In genomic region chr1:44970317-44970716, GRCh38 we compare ENCODE assay signal across 19 cellular contexts. TPM values are rescaled to one million over a fixed set of nuclear protein-coding genes. Genes with fewer than 3 reads are reported as not detected.
A peak's percentile ranks its signal among the peaks of the same experiment; 100 is the strongest.
DNase-seq lines count a peak whose midpoint lies in the region; ATAC-seq and TF ChIP-seq lines count a peak whose summit lies in the region.
"Had no signal": no experiment of that assay in that cellular context is flagged by ENCODE, and none has a peak within 500 bp of the region (broad histone marks: within the 10 kb centered on the region; RNA-seq: fewer than 3 reads in every experiment).

No MANE protein-coding gene starts in this region.

- no peak for ATAC-seq in HG03139 (IDR thresholded peaks at IDR 0.05; ENCODE audit: unreplicated experiment)
- ATAC-seq: activated CD8-positive, alpha-beta T cell treated with anti-CD3 and anti-CD28 coated beads, Interleukin-2, amount 10 ng/mL, durations not matched to agents 7 days and 5 days had no signal

- no peak overlapping the region for H3K4ac ChIP-seq in mesenchymal stem cell (ENCODE audit: low read depth in 1 of 2, low read length in 2 of 2)

- no peak overlapping the region for H3K18ac ChIP-seq in mesenchymal stem cell (ENCODE audit: low read depth in 1 of 2, low read length in 2 of 2)

- intact Hi-C loops in Calu3 (cut with micrococcal nuclease; ENCODE audit: unreplicated experiment) (no loop called here), left ventricle myocardium inferior (cut with micrococcal nuclease) (no loop called here)

- TF ChIP-seq CTCF in Calu3 (IDR thresholded peaks at IDR 0.05; ENCODE audit: unreplicated experiment) (no peak), VCaP (conservative IDR thresholded peaks at IDR 0.05) (no peak), left ventricle myocardium inferior (IDR thresholded peaks at IDR 0.05; ENCODE audit: borderline replicate concordance) (no peak), coronary artery (IDR thresholded peaks at IDR 0.05) (no peak)

- peaks cover 17% of the 10 kb centered on the region for H3K4me1 Mint-ChIP-seq in Calu3 (ENCODE audit: low read depth, unreplicated experiment)

- no peak overlapping the region for H3K14ac ChIP-seq in mesenchymal stem cell (ENCODE audit: low read length in 2 of 2)

- no peak overlapping the region for H2BK120ac ChIP-seq in mesenchymal stem cell (ENCODE audit: low read depth, low read length)

- H3K79me1 ChIP-seq in mesenchymal stem cell (replicated peaks; ENCODE audit: low read length, poor library complexity, severe bottlenecking) = peaks cover 8% of the 10 kb centered on the region

- no peak overlapping the region for H2BK12ac ChIP-seq in mesenchymal stem cell (ENCODE audit: low read length in 2 of 2)

- no peak overlapping the region for H3K9ac ChIP-seq in mesenchymal stem cell (ENCODE audit: low read length)
- H3K9ac ChIP-seq: KMS-11 had no signal

- H3K4me1 ChIP-seq in mesenchymal stem cell (ENCODE audit: control insufficient read depth, insufficient read depth, low read depth, low read length) (no peaks in the 10 kb centered on the region), left ventricle myocardium inferior (no peaks in the 10 kb centered on the region)
- H3K4me1 ChIP-seq: Peyer's patch, uterus had no signal

- H3K36me3 ChIP-seq in mesenchymal stem cell (ENCODE audit: control insufficient read depth in 1 of 2, insufficient read depth in 2 of 2, low read depth in 1 of 2, low read length in 2 of 2) (peaks cover 2 to 50% of the 10 kb centered on the region in 2 experiments), left ventricle myocardium inferior (peaks cover 34% of the 10 kb centered on the region)
- H3K36me3 ChIP-seq: ovary, uterus had no signal

- no peaks in the 10 kb centered on the region for H3K9me3 ChIP-seq in mesenchymal stem cell (ENCODE audit: control insufficient read depth, low read length)
- H3K9me3 ChIP-seq in left ventricle myocardium inferior (replicated peaks) = no peaks in the 10 kb centered on the region
- H3K9me3 ChIP-seq: ovary, Peyer's patch, uterus had no signal

- H3K27me3 ChIP-seq in mesenchymal stem cell (ENCODE audit: control insufficient read depth in 1 of 2, insufficient read depth in 1 of 2, low read length in 2 of 2) = no peaks in the 10 kb centered on the region
- H3K27me3 ChIP-seq in left ventricle myocardium inferior (ENCODE audit: low read depth) = no peaks in the 10 kb centered on the region
- H3K27me3 ChIP-seq: ovary, Peyer's patch, uterus had no signal

- no peak overlapping the region for H2BK5ac ChIP-seq in mesenchymal stem cell (ENCODE audit: low read depth, low read length, poor library complexity, severe bottlenecking)

- peak overlapping the region; percentile 36; the same call in 1 of the 2 replicates for H3K27ac ChIP-seq in VCaP
- H3K27ac ChIP-seq in mesenchymal stem cell (ENCODE audit: low read length, poor library complexity, severe bottlenecking) = no peak overlapping the region
- H3K27ac ChIP-seq in left ventricle myocardium inferior (replicated peaks) = no peak overlapping the region
- no peak overlapping the region for H3K27ac ChIP-seq in coronary artery
- H3K27ac ChIP-seq: KMS-11, ovary, Peyer's patch, uterus, WERI-Rb-1 had no signal

- no peak overlapping the region for H4K91ac ChIP-seq in mesenchymal stem cell (ENCODE audit: low read length)

- H3K4me3 ChIP-seq in mesenchymal stem cell (ENCODE audit: insufficient read depth in 1 of 2, low read depth in 1 of 2, low read length in 2 of 2) (no peak overlapping the region), left ventricle myocardium inferior (no peak overlapping the region), coronary artery (no peak overlapping the region)
- H3K4me3 ChIP-seq: ovary, Peyer's patch, uterus had no signal

- H2AK5ac ChIP-seq in mesenchymal stem cell (ENCODE audit: low read length, severe bottlenecking) = no peak overlapping the region

- CTCF ChIA-PET in Calu3 (lab: Charles Lee) = interaction anchor here (0.5 to 1.0 kb wide), 4 partner anchors 16 to 542 kb away, joined by 3 to 4 read pairs (median 3); partner anchors contain the start of genes EIF2B3 and HECTD3

- no peak overlapping the region for H2BK15ac ChIP-seq in mesenchymal stem cell (ENCODE audit: low read depth, poor library complexity, severe bottlenecking)

- no peak overlapping the region for H3K27ac Mint-ChIP-seq in Calu3 (ENCODE audit: unreplicated experiment)
- H3K27ac Mint-ChIP-seq: activated CD8-positive, alpha-beta T cell treated with anti-CD3 and anti-CD28 coated beads, Interleukin-2, amount 10 ng/mL, durations not matched to agents 7 days and 5 days; activated naive CD8-positive, alpha-beta T cell treated with anti-CD3 and anti-CD28 coated beads for 36 hours had no signal

- no peak overlapping the region for H3K4me2 ChIP-seq in mesenchymal stem cell (ENCODE audit: low read length, poor library complexity, severe bottlenecking)
- H3K4me2 ChIP-seq: KMS-11 had no signal

- DNase-seq in Calu3 (peak; percentile 7), KBM-7 (peak; percentile 31), mesenchymal stem cell (peak; percentile 30), left ventricle myocardium inferior (no peak), NCI-H2029 treated with DMSO at 0.1 percent for 48 hours (lab: John Stamatoyannopoulos, UW) (no peak), coronary artery (ENCODE audit: low spot score) (no peak)
- DNase-seq: activated CD8-positive, alpha-beta T cell treated with anti-CD3 and anti-CD28 coated beads, Interleukin-2, amount 10 ng/mL, durations not matched to agents 7 days and 5 days; activated naive CD8-positive, alpha-beta T cell treated with anti-CD3 and anti-CD28 coated beads for 36 hours; effector memory CD4-positive, alpha-beta T cell; hypothalamus; NCI-H2171 treated with DMSO at 0.1 percent for 48 hours; NCI-H748 treated with DMSO at 0.1 percent for 48 hours; ovary; Peyer's patch; uterus; WERI-Rb-1 had no signal

- no peak overlapping the region for H3K23ac ChIP-seq in mesenchymal stem cell (ENCODE audit: low read length in 2 of 2)

- H4K8ac ChIP-seq in mesenchymal stem cell (ENCODE audit: low read length) = no peak overlapping the region

- peaks cover 5% of the 10 kb centered on the region for H3K36me3 Mint-ChIP-seq in Calu3 (ENCODE audit: insufficient read depth, unreplicated experiment)

- no peak overlapping the region for H3K4me3 Mint-ChIP-seq in Calu3 (ENCODE audit: low read depth, unreplicated experiment)
- H3K4me3 Mint-ChIP-seq: activated CD8-positive, alpha-beta T cell treated with anti-CD3 and anti-CD28 coated beads, Interleukin-2, amount 10 ng/mL, durations not matched to agents 7 days and 5 days; activated naive CD8-positive, alpha-beta T cell treated with anti-CD3 and anti-CD28 coated beads for 36 hours had no signal

- no TSS peak for BruUV-seq in Calu3 (replicated peaks; lab: Mats Ljungman, UMichigan)

- 54% methylated on average over 3 of the region's 4 CpGs for WGBS in mesenchymal stem cell

- H3K27me3 Mint-ChIP-seq in Calu3 (ENCODE audit: unreplicated experiment) = no peaks in the 10 kb centered on the region
- H3K27me3 Mint-ChIP-seq: activated naive CD8-positive, alpha-beta T cell treated with anti-CD3 and anti-CD28 coated beads for 36 hours had no signal

- H2AFZ ChIP-seq in mesenchymal stem cell (ENCODE audit: low read depth, low read length) = no peak overlapping the region

- in situ Hi-C loops in KBM-7 (cut with MboI; ENCODE audit: low pct_unique_long_range_greater_than_20kb, low sequenced_read_pairs) = no loop called here

- no peaks in the 10 kb centered on the region for H3K9me3 Mint-ChIP-seq in Calu3 (ENCODE audit: low read depth, unreplicated experiment)
- H3K9me3 Mint-ChIP-seq: activated naive CD8-positive, alpha-beta T cell treated with anti-CD3 and anti-CD28 coated beads for 36 hours had no signal

RNA-seq across cellular contexts. Expression of gene EIF2B3, which starts 16.1 kb away (rescaled TPM):
- total RNA-seq in Calu3 (2022) = 23.5 and 24.1 TPM in 2 replicates
- 22.2 TPM for polyA plus RNA-seq in mesenchymal stem cell (2013, experiment 1 of 2)
- 22.1 TPM for polyA plus RNA-seq in mesenchymal stem cell (2013, experiment 2 of 2)
- 42.1 TPM for total RNA-seq in left ventricle myocardium inferior

RNA-seq across cellular contexts. Expression of gene HECTD3, which starts 40.8 kb away (rescaled TPM):
- total RNA-seq in Calu3 (2022) (12.6 and 14.6 TPM in 2 replicates), left ventricle myocardium inferior (19.1 TPM)
- 33.1 TPM for polyA plus RNA-seq in mesenchymal stem cell (2013, experiment 1 of 2)
- 32.6 TPM for polyA plus RNA-seq in mesenchymal stem cell (2013, experiment 2 of 2)

RNA-seq across cellular contexts. Expression of gene UROD, which starts 41.7 kb away (rescaled TPM):
- 40.4 and 50.3 TPM in 2 replicates for total RNA-seq in Calu3 (2022)
- 119 TPM for polyA plus RNA-seq in mesenchymal stem cell (2013, experiment 1 of 2)
- polyA plus RNA-seq in mesenchymal stem cell (2013, experiment 2 of 2) = 119 TPM
- 67.5 TPM for total RNA-seq in left ventricle myocardium inferior

Comparison
In these comparisons a context has a peak if more than half of its experiments do, and no peak if none do; other contexts are left out.
1. DNase-seq: peak in Calu3 (single experiment), KBM-7 (single experiment) and mesenchymal stem cell (single experiment); none in left ventricle myocardium inferior (single experiment), NCI-H2029 treated with DMSO at 0.1 percent for 48 hours (single experiment) and coronary artery (single experiment).